ENCODE assay signal across 2 cellular contexts in genomic region chr19:49150106-49150943, GRCh38.
TF ChIP-seq lines count a peak whose summit lies in the region.

No MANE protein-coding gene starts in this region.

TF ChIP-seq in SK-N-SH, 30 proteins besides CTCF, POLR2A, EP300 and RAD21:
- TF ChIP-seq SIN3A (IDR thresholded peaks at IDR 0.05; ENCODE audit: borderline replicate concordance, low read depth, low read length) (0 out of 2 replicates have a peak, but pooled peaks have one; percentile 33), RFX5 (IDR thresholded peaks at IDR 0.05; ENCODE audit: low read length) (no peak), PBX3 (IDR thresholded peaks at IDR 0.05) (peak; percentile 58), EZH2phosphoT487 (IDR thresholded peaks at IDR 0.05; ENCODE audit: borderline replicate concordance, low read depth) (no peak), TAF1 (IDR thresholded peaks at IDR 0.05; ENCODE audit: borderline replicate concordance, low read depth, low read length) (peak; percentile 16; the same call in 1 of the 2 replicates), YY1 (IDR thresholded peaks at IDR 0.05; ENCODE audit: low read depth) (no peak), MXI1 (IDR thresholded peaks at IDR 0.05; ENCODE audit: low read depth, low read length) (peak; percentile 38; the same call in 1 of the 2 replicates), FOXM1 (IDR thresholded peaks at IDR 0.05; ENCODE audit: low read depth) (no peak), JUND (IDR thresholded peaks at IDR 0.05) (no peak), TCF12 (IDR thresholded peaks at IDR 0.05) (no peak), NFIC (IDR thresholded peaks at IDR 0.05; ENCODE audit: borderline replicate concordance) (no peak), ZBTB33 (IDR thresholded peaks at IDR 0.05; ENCODE audit: borderline replicate concordance, low read depth) (no peak), GABPA (IDR thresholded peaks at IDR 0.05; ENCODE audit: low read depth) (0 out of 2 replicates have a peak, but pooled peaks have one; percentile 18), MAX (IDR thresholded peaks at IDR 0.05; ENCODE audit: low read depth) (peak; percentile 82), ELF1 (IDR thresholded peaks at IDR 0.05) (no peak), USF2 (IDR thresholded peaks at IDR 0.05; ENCODE audit: borderline replicate concordance, low read depth, low read length) (no peak), RCOR1 (IDR thresholded peaks at IDR 0.05; ENCODE audit: low read length) (no peak), MEF2A (IDR thresholded peaks at IDR 0.05; ENCODE audit: borderline replicate concordance, low read depth) (no peak), POLR2AphosphoS5 (IDR thresholded peaks at IDR 0.05; ENCODE audit: low read depth, low read length) (0 out of 2 replicates have a peak, but pooled peaks have one; percentile 9), IRF3 (IDR thresholded peaks at IDR 0.05; ENCODE audit: low read depth, low read length) (no peak)

TF ChIP-seq in K562, 482 proteins besides CTCF, POLR2A, EP300 and RAD21 (continues in another document):
- TF ChIP-seq ZNF609 (CRISPR knock-in tag; IDR thresholded peaks at IDR 0.05; ENCODE audit: borderline replicate concordance) (0 out of 2 replicates have a peak, but pooled peaks have one; percentile 86), LARP7 (IDR thresholded peaks at IDR 0.05) (no peak), EZH2 (IDR thresholded peaks at IDR 0.05; ENCODE audit: borderline replicate concordance, low read depth, low read length) (no peak), ARID3B (CRISPR knock-in tag; IDR thresholded peaks at IDR 0.05; ENCODE audit: borderline replicate concordance) (0 out of 2 replicates have a peak, but pooled peaks have one; percentile 50), RCOR1 (IDR thresholded peaks at IDR 0.05; ENCODE audit: borderline replicate concordance in 1 of 2, low read depth in 2 of 2, low read length in 2 of 2) (no peak), GTF2E2 (tag; IDR thresholded peaks at IDR 0.05) (no peak), POLR2B (IDR thresholded peaks at IDR 0.05; ENCODE audit: low read depth, partially characterized antibody) (peak; percentile 23), SMC3 (conservative IDR thresholded peaks at IDR 0.05; ENCODE audit: insufficient read depth, low read depth, low read length) (no peak), MITF (IDR thresholded peaks at IDR 0.05) (peak; percentile 49; the same call in 1 of the 2 replicates), SRSF1 (IDR thresholded peaks at IDR 0.05; ENCODE audit: low read depth, low read length) (0 out of 2 replicates have a peak, but pooled peaks have one; percentile 64), TFAP4 (CRISPR knock-in tag; IDR thresholded peaks at IDR 0.05; ENCODE audit: borderline replicate concordance) (peak; percentile 78), NRF1 (conservative IDR thresholded peaks at IDR 0.05 in 1 of 2, IDR thresholded peaks at IDR 0.05 in 1 of 2) (peak; percentile 77 to 80), ZNF318 (IDR thresholded peaks at IDR 0.05; ENCODE audit: borderline replicate concordance in 1 of 2, low read depth in 1 of 2) (no peak), POU5F1 (IDR thresholded peaks at IDR 0.05; ENCODE audit: borderline replicate concordance, low read depth, low read length, partially characterized antibody) (no peak), HES1 (IDR thresholded peaks at IDR 0.05; ENCODE audit: low read depth) (no peak), PTTG1 (tag; IDR thresholded peaks at IDR 0.05; ENCODE audit: low read depth) (no peak), ATF6 (CRISPR knock-in tag; IDR thresholded peaks at IDR 0.05) (no peak), RUNX1 (IDR thresholded peaks at IDR 0.05; ENCODE audit: low read depth) (no peak), TEAD4 (IDR thresholded peaks at IDR 0.05; ENCODE audit: low read length) (0 out of 2 replicates have a peak, but pooled peaks have one; percentile 5), TEAD4 (CRISPR knock-in tag; IDR thresholded peaks at IDR 0.05; ENCODE audit: borderline replicate concordance) (no peak), NEUROD1 (IDR thresholded peaks at IDR 0.05; ENCODE audit: borderline replicate concordance, low read depth, low read length, partially characterized antibody) (peak; percentile 68), ZBTB7A (IDR thresholded peaks at IDR 0.05; ENCODE audit: borderline replicate concordance, control insufficient read depth, low read depth, low read length) (peak; percentile 92)
